In genomic region chr20:21325296-21325695, GRCh38 we compare ENCODE assay signal across 1 cellular context.
TF ChIP-seq lines count a peak whose summit lies in the region.

No MANE protein-coding gene starts in this region.

TF ChIP-seq in WTC11, 78 proteins besides CTCF, POLR2A, EP300 and RAD21 (continued from another document):
- TF ChIP-seq, protein P1, sequence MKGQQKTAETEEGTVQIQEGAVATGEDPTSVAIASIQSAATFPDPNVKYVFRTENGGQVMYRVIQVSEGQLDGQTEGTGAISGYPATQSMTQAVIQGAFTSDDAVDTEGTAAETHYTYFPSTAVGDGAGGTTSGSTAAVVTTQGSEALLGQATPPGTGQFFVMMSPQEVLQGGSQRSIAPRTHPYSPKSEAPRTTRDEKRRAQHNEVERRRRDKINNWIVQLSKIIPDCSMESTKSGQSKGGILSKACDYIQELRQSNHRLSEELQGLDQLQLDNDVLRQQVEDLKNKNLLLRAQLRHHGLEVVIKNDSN (CRISPR knock-in tag; IDR thresholded peaks at IDR 0.05) = no peak
- TF ChIP-seq ZNF232 (CRISPR knock-in tag; IDR thresholded peaks at IDR 0.05) (no peak), NFYB (CRISPR knock-in tag; conservative IDR thresholded peaks at IDR 0.05; ENCODE audit: low read depth) (no peak), ETV6 (CRISPR knock-in tag; IDR thresholded peaks at IDR 0.05) (no peak), FOXJ3 (CRISPR knock-in tag; IDR thresholded peaks at IDR 0.05; ENCODE audit: borderline replicate concordance) (no peak), TEAD1 (CRISPR knock-in tag; IDR thresholded peaks at IDR 0.05) (no peak), EMX1 (CRISPR knock-in tag; IDR thresholded peaks at IDR 0.05) (no peak), PREB (CRISPR knock-in tag; IDR thresholded peaks at IDR 0.05; ENCODE audit: borderline replicate concordance) (no peak), TCF7 (CRISPR knock-in tag; IDR thresholded peaks at IDR 0.05; ENCODE audit: low read depth) (no peak), FOXP1 (CRISPR knock-in tag; IDR thresholded peaks at IDR 0.05; ENCODE audit: borderline replicate concordance) (no peak)
- TF ChIP-seq, protein P2, sequence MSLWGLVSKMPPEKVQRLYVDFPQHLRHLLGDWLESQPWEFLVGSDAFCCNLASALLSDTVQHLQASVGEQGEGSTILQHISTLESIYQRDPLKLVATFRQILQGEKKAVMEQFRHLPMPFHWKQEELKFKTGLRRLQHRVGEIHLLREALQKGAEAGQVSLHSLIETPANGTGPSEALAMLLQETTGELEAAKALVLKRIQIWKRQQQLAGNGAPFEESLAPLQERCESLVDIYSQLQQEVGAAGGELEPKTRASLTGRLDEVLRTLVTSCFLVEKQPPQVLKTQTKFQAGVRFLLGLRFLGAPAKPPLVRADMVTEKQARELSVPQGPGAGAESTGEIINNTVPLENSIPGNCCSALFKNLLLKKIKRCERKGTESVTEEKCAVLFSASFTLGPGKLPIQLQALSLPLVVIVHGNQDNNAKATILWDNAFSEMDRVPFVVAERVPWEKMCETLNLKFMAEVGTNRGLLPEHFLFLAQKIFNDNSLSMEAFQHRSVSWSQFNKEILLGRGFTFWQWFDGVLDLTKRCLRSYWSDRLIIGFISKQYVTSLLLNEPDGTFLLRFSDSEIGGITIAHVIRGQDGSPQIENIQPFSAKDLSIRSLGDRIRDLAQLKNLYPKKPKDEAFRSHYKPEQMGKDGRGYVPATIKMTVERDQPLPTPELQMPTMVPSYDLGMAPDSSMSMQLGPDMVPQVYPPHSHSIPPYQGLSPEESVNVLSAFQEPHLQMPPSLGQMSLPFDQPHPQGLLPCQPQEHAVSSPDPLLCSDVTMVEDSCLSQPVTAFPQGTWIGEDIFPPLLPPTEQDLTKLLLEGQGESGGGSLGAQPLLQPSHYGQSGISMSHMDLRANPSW (CRISPR knock-in tag; conservative IDR thresholded peaks at IDR 0.05; ENCODE audit: low read depth) = no peak
- TF ChIP-seq, protein P3, sequence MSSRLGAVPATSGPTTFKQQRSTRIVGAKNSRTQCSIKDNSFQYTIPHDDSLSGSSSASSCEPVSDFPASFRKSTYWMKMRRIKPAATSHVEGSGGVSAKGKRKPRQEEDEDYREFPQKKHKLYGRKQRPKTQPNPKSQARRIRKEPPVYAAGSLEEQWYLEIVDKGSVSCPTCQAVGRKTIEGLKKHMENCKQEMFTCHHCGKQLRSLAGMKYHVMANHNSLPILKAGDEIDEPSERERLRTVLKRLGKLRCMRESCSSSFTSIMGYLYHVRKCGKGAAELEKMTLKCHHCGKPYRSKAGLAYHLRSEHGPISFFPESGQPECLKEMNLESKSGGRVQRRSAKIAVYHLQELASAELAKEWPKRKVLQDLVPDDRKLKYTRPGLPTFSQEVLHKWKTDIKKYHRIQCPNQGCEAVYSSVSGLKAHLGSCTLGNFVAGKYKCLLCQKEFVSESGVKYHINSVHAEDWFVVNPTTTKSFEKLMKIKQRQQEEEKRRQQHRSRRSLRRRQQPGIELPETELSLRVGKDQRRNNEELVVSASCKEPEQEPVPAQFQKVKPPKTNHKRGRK (CRISPR knock-in tag; IDR thresholded peaks at IDR 0.05; ENCODE audit: borderline replicate concordance) = no peak
- TF ChIP-seq, protein P4, sequence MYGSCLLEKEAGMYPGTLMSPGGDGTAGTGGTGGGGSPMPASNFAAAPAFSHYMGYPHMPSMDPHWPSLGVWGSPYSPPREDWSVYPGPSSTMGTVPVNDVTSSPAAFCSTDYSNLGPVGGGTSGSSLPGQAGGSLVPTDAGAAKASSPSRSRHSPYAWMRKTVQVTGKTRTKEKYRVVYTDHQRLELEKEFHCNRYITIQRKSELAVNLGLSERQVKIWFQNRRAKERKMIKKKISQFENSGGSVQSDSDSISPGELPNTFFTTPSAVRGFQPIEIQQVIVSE (CRISPR knock-in tag; IDR thresholded peaks at IDR 0.05; ENCODE audit: borderline replicate concordance) = no peak
- TF ChIP-seq, protein P5, sequence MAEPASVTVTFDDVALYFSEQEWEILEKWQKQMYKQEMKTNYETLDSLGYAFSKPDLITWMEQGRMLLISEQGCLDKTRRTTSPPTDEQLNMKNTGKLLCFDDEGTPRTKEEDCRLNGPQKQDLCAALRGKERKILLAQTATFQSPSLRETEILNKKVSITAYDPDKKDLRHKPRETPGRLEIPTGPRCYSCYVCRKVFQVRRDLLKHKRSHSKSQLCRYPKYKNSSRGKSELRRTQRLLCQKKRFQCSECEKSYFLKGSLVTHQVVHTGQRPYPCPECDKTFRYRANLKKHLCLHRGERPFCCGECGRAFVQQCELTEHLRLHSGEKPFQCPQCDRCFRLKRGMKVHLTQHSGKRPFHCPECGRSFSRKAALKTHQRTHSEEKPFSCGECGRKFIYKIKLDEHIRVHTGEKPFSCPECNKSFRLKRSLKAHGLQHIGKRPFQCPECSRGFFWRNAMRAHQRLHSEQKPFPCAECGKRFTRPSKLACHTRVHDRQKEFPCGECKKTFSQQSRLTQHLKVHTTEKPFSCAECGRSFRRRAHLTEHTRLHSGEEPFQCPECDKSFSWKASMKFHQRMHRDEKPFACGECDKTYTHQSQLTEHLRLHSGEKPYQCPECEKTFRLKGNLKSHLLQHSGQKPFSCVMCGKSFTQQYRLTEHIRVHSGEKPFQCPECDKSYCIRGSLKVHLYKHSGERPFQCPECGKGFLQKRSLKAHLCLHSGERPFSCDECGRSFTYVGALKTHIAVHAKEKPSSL (CRISPR knock-in tag; conservative IDR thresholded peaks at IDR 0.05) = no peak
